In genomic region chrX:101931494-101932248, GRCh38 we compare ENCODE assay signal across 8 cellular contexts. TPM values are rescaled to one million over a fixed set of nuclear protein-coding genes. Genes with fewer than 3 reads are reported as not detected.
DNase-seq lines count a peak whose midpoint lies in the region; ATAC-seq and TF ChIP-seq lines count a peak whose summit lies in the region.

Gene ZMAT1 (minus strand): TSS chrX:101932027. CDS start chrX:101932008, 19 bp downstream.

- H3K27me3 ChIP-seq in BLaER1 treated with 17β-estradiol and CSF1 and Interleukin-3, amounts not matched to agents 10 nM and 100 nM = no peaks in the 10 kb centered on the region
- H3K27me3 ChIP-seq in ectodermal cell (ENCODE audit: control insufficient read depth, insufficient read depth, low read length, poor library complexity, severe bottlenecking) (no peaks in the 10 kb centered on the region), lung (ENCODE audit: control insufficient read depth, insufficient read depth) (no peaks in the 10 kb centered on the region)

- peak within 1 kb of the TSS; percentile 89 to 98 (median 92) for H3K9ac ChIP-seq in BLaER1 treated with 17β-estradiol and CSF1 and Interleukin-3, amounts not matched to agents 10 nM and 100 nM

- no peak for TF ChIP-seq CTCF in lung (IDR thresholded peaks at IDR 0.05; ENCODE audit: control extremely low read depth, extremely low read depth)

- peak; percentile 28 for DNase-seq in GM19240 (ENCODE audit: insufficient read length, low spot score)
- DNase-seq in NCI-H526 treated with DMSO at 0.1 percent for 48 hours (lab: John Stamatoyannopoulos, UW) = peak; percentile 80
- DNase-seq in activated CD4-positive, alpha-beta T cell treated with anti-CD3 and anti-CD28 coated beads, Interleukin-2, amount 50 U/mL, for 48 hours = peak; percentile 94
- DNase-seq in lung (ENCODE audit: low spot score) = peak; percentile 95
- peak; percentile 78 to 91 (median 86) for DNase-seq in stimulated activated CD4-positive, alpha-beta T cell treated with anti-CD3 and anti-CD28 coated beads, TNF-alpha, amount 100 ng/mL, for 24 hours (ENCODE audit: low read depth in 3 of 3)

- 0% methylated on average over 74 of the region's 74 CpGs for whole genome bisulfite sequencing in ectodermal cell, 2 experiments
- 0 to 38% methylated on average over 41 to 74 of the region's 74 CpGs for WGBS in lung, 2 donors

- no peaks in the 10 kb centered on the region for H3K36me3 ChIP-seq in BLaER1 treated with 17β-estradiol and CSF1 and Interleukin-3, amounts not matched to agents 10 nM and 100 nM
- H3K36me3 ChIP-seq in ectodermal cell (ENCODE audit: control insufficient read depth, insufficient read depth, low read length) = no peaks in the 10 kb centered on the region
- H3K36me3 ChIP-seq in lung (ENCODE audit: control insufficient read depth in 2 of 2, insufficient read depth in 2 of 2, low read length in 2 of 2) = no peaks in the 10 kb centered on the region

- H3K4me3 ChIP-seq in BLaER1 treated with 17β-estradiol and CSF1 and Interleukin-3, amounts not matched to agents 10 nM and 100 nM = peak within 1 kb of the TSS; percentile 67 to 79 (median 72)
- H3K4me3 ChIP-seq in ectodermal cell (ENCODE audit: insufficient read depth, low read depth, low read length) (peak within 1 kb of the TSS; percentile 52), lung (peak within 1 kb of the TSS; percentile 63)

- H3K4me1 ChIP-seq in BLaER1 treated with 17β-estradiol and CSF1 and Interleukin-3, amounts not matched to agents 10 nM and 100 nM = peaks cover 0 to 8% (median 3%) of the 10 kb centered on the region in 10 experiments; a peak in 6 of 20 replicates
- H3K4me1 ChIP-seq in ectodermal cell (ENCODE audit: control insufficient read depth, insufficient read depth, low read length) = no peaks in the 10 kb centered on the region
- H3K4me1 ChIP-seq in lung (ENCODE audit: control insufficient read depth in 2 of 2, insufficient read depth in 2 of 2, low read length in 2 of 2) = no peaks in the 10 kb centered on the region

- peak within 1 kb of the TSS; percentile 91 to 99 (median 95) for H3K27ac ChIP-seq in BLaER1 treated with 17β-estradiol and CSF1 and Interleukin-3, amounts not matched to agents 10 nM and 100 nM
- H3K27ac ChIP-seq in ectodermal cell (ENCODE audit: insufficient read depth, low read depth, low read length, poor library complexity, severe bottlenecking) = peak within 1 kb of the TSS; percentile 87
- H3K27ac ChIP-seq in lung (ENCODE audit: low read depth in 1 of 2, low read length in 1 of 2) = peak within 1 kb of the TSS; percentile 98

- no peaks in the 10 kb centered on the region for H4K20me1 ChIP-seq in BLaER1 treated with 17β-estradiol and CSF1 and Interleukin-3, amounts not matched to agents 10 nM and 100 nM

- ATAC-seq in HG03460 (IDR thresholded peaks at IDR 0.05; ENCODE audit: unreplicated experiment) = peak; percentile 86
- ATAC-seq in lung (ENCODE audit: insufficient read depth, low FRiP score) = peak; percentile 90

- H3K4me2 ChIP-seq in BLaER1 treated with 17β-estradiol and CSF1 and Interleukin-3, amounts not matched to agents 10 nM and 100 nM = peak within 1 kb of the TSS; percentile 53 to 78 (median 66)

- H3K9me3 ChIP-seq in BLaER1 treated with 17β-estradiol and CSF1 and Interleukin-3, amounts not matched to agents 10 nM and 100 nM (replicated peaks in 1 of 11) = peaks cover 0 to 20% (median 16%) of the 10 kb centered on the region in 11 experiments; a peak in 17 of 22 replicates
- H3K9me3 ChIP-seq in ectodermal cell (ENCODE audit: control insufficient read depth, low read length) (no peaks in the 10 kb centered on the region), lung (ENCODE audit: control insufficient read depth in 2 of 2, insufficient read depth in 1 of 2, low read length in 1 of 2) (no peaks in the 10 kb centered on the region)

RNA-seq across cellular contexts. Expression of gene ZMAT1, which starts in this region (rescaled TPM):
- 3.6 TPM for polyA plus RNA-seq in ectodermal cell (2013, experiment 1 of 4)
- 3.7 TPM for polyA plus RNA-seq in ectodermal cell (2013, experiment 2 of 4)
- polyA plus RNA-seq in ectodermal cell (2013, experiment 3 of 4) = 3.8 TPM
- 3.3 TPM for polyA plus RNA-seq in ectodermal cell (2013, experiment 4 of 4)
- 10 to 100 TPM in 1 of 2 donors, 1 to 10 TPM in 1; 5.9 to 11.3 TPM for total RNA-seq in lung
- polyA plus RNA-seq in lung = 10 to 100 TPM in 1 of 2 donors, 1 to 10 TPM in 1; 2.6 to 13.0 TPM

Comparison
In these comparisons a context has a peak if more than half of its experiments do, and no peak if none do; other contexts are left out.
1. Peak in every context shown above with its lines: DNase-seq, ATAC-seq, H3K4me3 ChIP-seq and H3K27ac ChIP-seq.
2. DNase-seq: peak in every context shown above with its lines; median percentile 95 in lung; 94 in activated CD4-positive, alpha-beta T cell treated with anti-CD3 and anti-CD28 coated beads, Interleukin-2, amount 50 U/mL, for 48 hours; 86 in stimulated activated CD4-positive, alpha-beta T cell treated with anti-CD3 and anti-CD28 coated beads, TNF-alpha, amount 100 ng/mL, for 24 hours; 80 in NCI-H526 treated with DMSO at 0.1 percent for 48 hours; 28 in GM19240.